In genomic region chr2:137947714-137948336, GRCh38 we compare ENCODE assay signal across 8 cellular contexts. TPM values are rescaled to one million over a fixed set of nuclear protein-coding genes. Genes with fewer than 3 reads are reported as not detected.
DNase-seq lines count a peak whose midpoint lies in the region; ATAC-seq and TF ChIP-seq lines count a peak whose summit lies in the region.

No MANE protein-coding gene starts in this region.

- H3K9me3 Mint-ChIP-seq in activated CD4-positive, alpha-beta memory T cell treated with anti-CD3 and anti-CD28 coated beads, Interleukin-2, amount 10 ng/mL, durations not matched to agents 7 days and 5 days = no peaks in the 10 kb centered on the region

- no peak overlapping the region for H3K4me3 Mint-ChIP-seq in activated CD4-positive, alpha-beta memory T cell treated with anti-CD3 and anti-CD28 coated beads, Interleukin-2, amount 10 ng/mL, durations not matched to agents 7 days and 5 days

- H3K4me1 ChIP-seq in DND-41 (ENCODE audit: insufficient read depth, low read length) = no peaks in the 10 kb centered on the region
- H3K4me1 ChIP-seq in osteoblast (ENCODE audit: insufficient read depth, low read length) = peaks cover 6% of the 10 kb centered on the region

- no peak overlapping the region for H2AFZ ChIP-seq in DND-41 (ENCODE audit: low read depth, low read length)
- H2AFZ ChIP-seq in osteoblast (ENCODE audit: low read length) = no peak overlapping the region

- ATAC-seq in DND-41 (ENCODE audit: insufficient read depth, low read depth) (no peak), HG02610 (IDR thresholded peaks at IDR 0.05; ENCODE audit: unreplicated experiment) (peak; percentile 48), GM21619 (IDR thresholded peaks at IDR 0.05; ENCODE audit: unreplicated experiment) (no peak), GM19035 (IDR thresholded peaks at IDR 0.05; ENCODE audit: unreplicated experiment) (no peak)

- no peaks in the 10 kb centered on the region for H3K36me3 Mint-ChIP-seq in activated CD4-positive, alpha-beta memory T cell treated with anti-CD3 and anti-CD28 coated beads, Interleukin-2, amount 10 ng/mL, durations not matched to agents 7 days and 5 days (ENCODE audit: low read depth)

- H3K27me3 Mint-ChIP-seq in activated CD4-positive, alpha-beta memory T cell treated with anti-CD3 and anti-CD28 coated beads, Interleukin-2, amount 10 ng/mL, durations not matched to agents 7 days and 5 days = no peaks in the 10 kb centered on the region

- H3K9me3 ChIP-seq in DND-41 (ENCODE audit: insufficient read depth, low read length, severe bottlenecking) = no peaks in the 10 kb centered on the region
- H3K9me3 ChIP-seq in osteoblast (ENCODE audit: low read depth, low read length) = no peaks in the 10 kb centered on the region

- TF ChIP-seq CTCF in DND-41 (IDR thresholded peaks at IDR 0.05; ENCODE audit: borderline replicate concordance, extremely low read depth, low read length, poor library complexity, severe bottlenecking) = peak; percentile 66
- peak; percentile 71 for TF ChIP-seq CTCF in osteoblast (IDR thresholded peaks at IDR 0.05; ENCODE audit: extremely low read depth, low read depth, low read length)

- H3K27ac ChIP-seq in DND-41 (ENCODE audit: low read length) = no peak overlapping the region
- H3K27ac ChIP-seq in osteoblast (ENCODE audit: low read depth, low read length) = no peak overlapping the region

- CTCF ChIA-PET in activated CD4-positive, alpha-beta memory T cell treated with anti-CD3 and anti-CD28 coated beads, Interleukin-2, amount 10 ng/mL, durations not matched to agents 7 days and 5 days (lab: Charles Lee) = interaction anchor here (0.9 to 1.3 kb wide), 2 partner anchors 12 to 839 kb away, joined by 3 read pairs; no protein-coding TSS in a partner anchor

- H3K9ac ChIP-seq in DND-41 (ENCODE audit: low read depth, low read length) = no peak overlapping the region

- POLR2A ChIA-PET in activated CD4-positive, alpha-beta memory T cell treated with anti-CD3 and anti-CD28 coated beads, Interleukin-2, amount 10 ng/mL, durations not matched to agents 7 days and 5 days (lab: Charles Lee) = no interaction called here

- H3K27me3 ChIP-seq in DND-41 (ENCODE audit: insufficient read depth, low read length, poor library complexity) (no peaks in the 10 kb centered on the region), osteoblast (ENCODE audit: insufficient read depth, low read length) (no peaks in the 10 kb centered on the region)

- H4K20me1 ChIP-seq in DND-41 (ENCODE audit: insufficient read depth, low read length) = no peaks in the 10 kb centered on the region
- no peaks in the 10 kb centered on the region for H4K20me1 ChIP-seq in osteoblast (ENCODE audit: insufficient read depth, low read length)

- no peak overlapping the region for H3K4me2 ChIP-seq in DND-41 (ENCODE audit: insufficient read depth, low read length)
- no peak overlapping the region for H3K4me2 ChIP-seq in osteoblast (ENCODE audit: insufficient read depth, low read length)

- DNase-seq in DND-41 (peak; percentile 24), NCI-H446 (lab: John Stamatoyannopoulos, UW) (peak; percentile 25 to 69), fibroblast of the conjunctiva (ENCODE audit: low read depth) (peak; percentile 70), osteoblast (ENCODE audit: insufficient read length, low spot score, missing footprints) (no peak)
- peak; percentile 20 for DNase-seq in activated CD4-positive, alpha-beta memory T cell treated with anti-CD3 and anti-CD28 coated beads, Interleukin-2, amount 10 ng/mL, durations not matched to agents 7 days and 5 days

- no peak overlapping the region for H3K27ac Mint-ChIP-seq in activated CD4-positive, alpha-beta memory T cell treated with anti-CD3 and anti-CD28 coated beads, Interleukin-2, amount 10 ng/mL, durations not matched to agents 7 days and 5 days

- H3K4me3 ChIP-seq in DND-41 (ENCODE audit: low read depth in 1 of 2, low read length in 2 of 2) (no peak overlapping the region), osteoblast (ENCODE audit: insufficient read depth, low read length) (no peak overlapping the region)

- H3K79me2 ChIP-seq in DND-41 (ENCODE audit: insufficient read depth, low read length) (no peaks in the 10 kb centered on the region), osteoblast (ENCODE audit: insufficient read depth, low read length) (no peaks in the 10 kb centered on the region)

- H3K36me3 ChIP-seq in DND-41 (ENCODE audit: insufficient read depth, low read length) (no peaks in the 10 kb centered on the region), osteoblast (ENCODE audit: insufficient read depth, low read length) (no peaks in the 10 kb centered on the region)

- H3K4me1 Mint-ChIP-seq in activated CD4-positive, alpha-beta memory T cell treated with anti-CD3 and anti-CD28 coated beads, Interleukin-2, amount 10 ng/mL, durations not matched to agents 7 days and 5 days = peaks cover 5% of the 10 kb centered on the region

RNA-seq across cellular contexts. Expression of gene HNMT, which starts 16.4 kb away (rescaled TPM):
- total RNA-seq in activated CD4-positive, alpha-beta memory T cell treated with anti-CD3 and anti-CD28 coated beads, Interleukin-2, amount 10 ng/mL, durations not matched to agents 7 days and 5 days = not detected
- total RNA-seq in osteoblast = 100 and 115 TPM in 2 replicates

Comparison
In these comparisons a context has a peak if more than half of its experiments do, and no peak if none do; other contexts are left out.
1. RNA of gene HNMT, which starts 16.4 kb away (total RNA-seq): 100 to 115 TPM in osteoblast; not detected in activated CD4-positive, alpha-beta memory T cell treated with anti-CD3 and anti-CD28 coated beads, Interleukin-2, amount 10 ng/mL, durations not matched to agents 7 days and 5 days; every median in the first group is over 100 times any median in the second.